Comparison of ENCODE assay signal across 1 cellular context in the genomic region with DNA sequence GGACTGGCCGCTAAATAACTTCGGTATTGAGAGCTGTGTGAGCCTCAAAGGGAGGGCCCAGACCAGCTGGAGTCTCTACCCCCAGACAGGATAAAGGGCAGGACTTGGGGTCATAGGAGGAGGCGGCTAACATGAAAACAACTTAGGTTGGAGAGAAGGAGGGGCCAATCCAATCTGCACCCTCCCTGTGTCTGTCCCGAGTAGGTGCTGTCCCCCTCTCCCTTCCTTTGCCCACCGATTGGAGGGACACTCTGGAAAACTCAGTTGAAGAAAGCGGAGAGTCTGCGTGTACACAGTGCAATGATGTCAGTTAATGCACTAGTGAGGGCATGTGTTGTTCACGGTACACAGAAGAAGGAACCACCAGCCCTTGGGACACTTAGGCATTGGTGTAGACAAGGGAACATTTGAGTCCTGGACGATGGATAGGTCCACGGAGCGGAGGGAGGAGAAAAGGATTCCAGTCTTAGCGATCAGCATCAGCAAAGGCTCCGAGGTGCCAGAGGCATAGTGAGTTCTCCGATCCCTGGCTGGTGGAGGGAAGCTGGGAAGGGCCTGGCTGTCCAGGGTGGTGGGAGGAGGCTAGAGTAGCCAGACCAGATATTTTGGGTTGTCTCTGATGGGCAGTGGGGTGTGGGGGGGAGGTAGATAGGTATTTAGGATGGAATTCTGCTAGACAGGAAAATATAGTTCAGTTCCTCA.
TF ChIP-seq lines count a peak whose summit lies in the region.

No MANE protein-coding gene starts in this region.

TF ChIP-seq in HepG2, 621 proteins besides CTCF, POLR2A, EP300 and RAD21 (continued from another document):
- TF ChIP-seq, protein P1, sequence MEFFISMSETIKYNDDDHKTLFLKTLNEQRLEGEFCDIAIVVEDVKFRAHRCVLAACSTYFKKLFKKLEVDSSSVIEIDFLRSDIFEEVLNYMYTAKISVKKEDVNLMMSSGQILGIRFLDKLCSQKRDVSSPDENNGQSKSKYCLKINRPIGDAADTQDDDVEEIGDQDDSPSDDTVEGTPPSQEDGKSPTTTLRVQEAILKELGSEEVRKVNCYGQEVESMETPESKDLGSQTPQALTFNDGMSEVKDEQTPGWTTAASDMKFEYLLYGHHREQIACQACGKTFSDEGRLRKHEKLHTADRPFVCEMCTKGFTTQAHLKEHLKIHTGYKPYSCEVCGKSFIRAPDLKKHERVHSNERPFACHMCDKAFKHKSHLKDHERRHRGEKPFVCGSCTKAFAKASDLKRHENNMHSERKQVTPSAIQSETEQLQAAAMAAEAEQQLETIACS (CRISPR knock-in tag; IDR thresholded peaks at IDR 0.05), result no peak; the same call in 1 of the 2 replicates
- TF ChIP-seq TAF1 (CRISPR knock-in tag; IDR thresholded peaks at IDR 0.05), result no peak; the same call in 1 of the 2 replicates
- TF ChIP-seq ZNF44 (CRISPR knock-in tag; IDR thresholded peaks at IDR 0.05), result peak; percentile 19; the same call in 1 of the 2 replicates
- no peak for TF ChIP-seq FOXM1 (CRISPR knock-in tag; IDR thresholded peaks at IDR 0.05)
- no peak for TF ChIP-seq TOE1 (CRISPR knock-in tag; IDR thresholded peaks at IDR 0.05)
- no peak for TF ChIP-seq MTF1 (CRISPR knock-in tag; IDR thresholded peaks at IDR 0.05)
